15 cellular contexts compared by ENCODE assay signal in genomic region chr2:160331258-160332025, GRCh38.
DNase-seq lines count a peak whose midpoint lies in the region; ATAC-seq and TF ChIP-seq lines count a peak whose summit lies in the region.
"Had no signal": no experiment of that assay in that cellular context is flagged by ENCODE, and none has a peak within 500 bp of the region (broad histone marks: within the 10 kb centered on the region; RNA-seq: fewer than 3 reads in every experiment).

No MANE protein-coding gene starts in this region.

- 62 to 67% (median 64%) methylated on average over 6 of the region's 6 CpGs for WGBS in spleen, 5 donors

- POLR2A ChIA-PET in activated CD8-positive, alpha-beta T cell treated with anti-CD3 and anti-CD28 coated beads, Interleukin-2, amount 10 ng/mL, durations not matched to agents 7 days and 5 days (lab: Charles Lee): no interaction called here

- H3K36me3 ChIP-seq in spleen: peaks cover 0 to 10% (median 0%) of the 10 kb centered on the region in 6 donors
- H3K36me3 ChIP-seq: neural progenitor cell, uterus had no signal

- H3K27ac Mint-ChIP-seq in activated naive CD4-positive, alpha-beta T cell treated with anti-CD3 and anti-CD28 coated beads, Interleukin-2, amount 10 ng/mL, durations not matched to agents 7 days and 5 days: peak overlapping the region; percentile 83
- no peak overlapping the region for H3K27ac Mint-ChIP-seq in activated naive CD4-positive, alpha-beta T cell treated with anti-CD3 and anti-CD28 coated beads for 36 hours
- H3K27ac Mint-ChIP-seq in activated CD8-positive, alpha-beta T cell treated with anti-CD3 and anti-CD28 coated beads, Interleukin-2, amount 10 ng/mL, durations not matched to agents 7 days and 5 days: peak overlapping the region; percentile 58
- H3K27ac Mint-ChIP-seq in immature natural killer cell: peak overlapping the region; percentile 39 to 86 (median 61)
- H3K27ac Mint-ChIP-seq: neural progenitor cell had no signal

- TF ChIP-seq POLR2A in spleen (IDR thresholded peaks at IDR 0.05): no peak

- ATAC-seq in activated CD8-positive, alpha-beta T cell treated with anti-CD3 and anti-CD28 coated beads, Interleukin-2, amount 10 ng/mL, durations not matched to agents 7 days and 5 days: no peak
- ATAC-seq in HG03039 (IDR thresholded peaks at IDR 0.05; ENCODE audit: unreplicated experiment) (no peak), HG02981 (IDR thresholded peaks at IDR 0.05; ENCODE audit: unreplicated experiment) (no peak)

- CTCF ChIA-PET in activated naive CD4-positive, alpha-beta T cell treated with anti-CD3 and anti-CD28 coated beads, Interleukin-2, amount 10 ng/mL, durations not matched to agents 7 days and 5 days (lab: Charles Lee): interaction anchor here (0.9 to 1.3 kb wide), 3 partner anchors 586 to 662 kb away, joined by 3 to 4 read pairs (median 4); no protein-coding TSS in a partner anchor
- CTCF ChIA-PET in activated naive CD4-positive, alpha-beta T cell treated with anti-CD3 and anti-CD28 coated beads for 36 hours (lab: Charles Lee): interaction anchor here (0.7 to 3.4 kb wide), 4 partner anchors 8 to 638 kb away, joined by 3 to 17 read pairs (median 4); no protein-coding TSS in a partner anchor
- CTCF ChIA-PET in activated CD8-positive, alpha-beta T cell treated with anti-CD3 and anti-CD28 coated beads, Interleukin-2, amount 10 ng/mL, durations not matched to agents 7 days and 5 days (lab: Charles Lee): interaction anchor here (0.8 to 1.5 kb wide), 3 partner anchors 69 to 732 kb away, joined by 3 to 9 read pairs (median 3); no protein-coding TSS in a partner anchor

- peaks cover 32% of the 10 kb centered on the region for H3K36me3 Mint-ChIP-seq in activated naive CD4-positive, alpha-beta T cell treated with anti-CD3 and anti-CD28 coated beads, Interleukin-2, amount 10 ng/mL, durations not matched to agents 7 days and 5 days
- no peaks in the 10 kb centered on the region for H3K36me3 Mint-ChIP-seq in activated naive CD4-positive, alpha-beta T cell treated with anti-CD3 and anti-CD28 coated beads for 36 hours (ENCODE audit: low read depth)
- peaks cover 26% of the 10 kb centered on the region for H3K36me3 Mint-ChIP-seq in activated CD8-positive, alpha-beta T cell treated with anti-CD3 and anti-CD28 coated beads, Interleukin-2, amount 10 ng/mL, durations not matched to agents 7 days and 5 days (ENCODE audit: low read depth)
- H3K36me3 Mint-ChIP-seq in immature natural killer cell: no peaks in the 10 kb centered on the region
- H3K36me3 Mint-ChIP-seq: neural progenitor cell had no signal

- peak; percentile 33 for DNase-seq in activated naive CD4-positive, alpha-beta T cell treated with anti-CD3 and anti-CD28 coated beads, Interleukin-2, amount 10 ng/mL, durations not matched to agents 7 days and 5 days
- DNase-seq in activated naive CD4-positive, alpha-beta T cell treated with anti-CD3 and anti-CD28 coated beads for 36 hours: no peak
- no peak for DNase-seq in activated CD8-positive, alpha-beta T cell treated with anti-CD3 and anti-CD28 coated beads, Interleukin-2, amount 10 ng/mL, durations not matched to agents 7 days and 5 days
- DNase-seq in immature natural killer cell (no peak), spleen (no peak)
- no peak for DNase-seq in NK-92 treated with Interleukin-12 subunit alpha and Interleukin-12 subunit beta, amount 100 ng/mL, for 24 hours (lab: John Stamatoyannopoulos, UW)
- DNase-seq: activated CD4-positive, alpha-beta T cell treated with anti-CD3 and anti-CD28 coated beads, Interleukin-2, amount 50 U/mL, for 4 hours; activated naive CD4-positive, alpha-beta T cell treated with anti-CD3 and anti-CD28 coated beads, Interleukin-2, amount 50 U/mL, for 16 hours; glutamatergic neuron; NCI-H1092; NCI-H2171 treated with DMSO at 0.1 percent for 48 hours; uterus had no signal

- H3K9me3 ChIP-seq in spleen: no peaks in the 10 kb centered on the region
- H3K9me3 ChIP-seq: uterus had no signal

- H3K27me3 Mint-ChIP-seq in activated naive CD4-positive, alpha-beta T cell treated with anti-CD3 and anti-CD28 coated beads, Interleukin-2, amount 10 ng/mL, durations not matched to agents 7 days and 5 days: no peaks in the 10 kb centered on the region
- no peaks in the 10 kb centered on the region for H3K27me3 Mint-ChIP-seq in activated naive CD4-positive, alpha-beta T cell treated with anti-CD3 and anti-CD28 coated beads for 36 hours (ENCODE audit: low read depth)
- no peaks in the 10 kb centered on the region for H3K27me3 Mint-ChIP-seq in activated CD8-positive, alpha-beta T cell treated with anti-CD3 and anti-CD28 coated beads, Interleukin-2, amount 10 ng/mL, durations not matched to agents 7 days and 5 days (ENCODE audit: low read depth)
- peaks cover 1 to 2% (median 1%) of the 10 kb centered on the region in 3 donors for H3K27me3 Mint-ChIP-seq in immature natural killer cell (ENCODE audit: low read depth in 3 of 3)

- H3K9me3 Mint-ChIP-seq in activated naive CD4-positive, alpha-beta T cell treated with anti-CD3 and anti-CD28 coated beads, Interleukin-2, amount 10 ng/mL, durations not matched to agents 7 days and 5 days: no peaks in the 10 kb centered on the region
- H3K9me3 Mint-ChIP-seq in activated naive CD4-positive, alpha-beta T cell treated with anti-CD3 and anti-CD28 coated beads for 36 hours: no peaks in the 10 kb centered on the region
- H3K9me3 Mint-ChIP-seq in activated CD8-positive, alpha-beta T cell treated with anti-CD3 and anti-CD28 coated beads, Interleukin-2, amount 10 ng/mL, durations not matched to agents 7 days and 5 days (ENCODE audit: insufficient read depth): no peaks in the 10 kb centered on the region
- H3K9me3 Mint-ChIP-seq in immature natural killer cell: no peaks in the 10 kb centered on the region
- H3K9me3 Mint-ChIP-seq: neural progenitor cell had no signal

- peak overlapping the region in 5 of 8 donors; percentile 6 to 61 (median 50) for H3K27ac ChIP-seq in spleen
- H3K27ac ChIP-seq: neural progenitor cell had no signal

- H3K27me3 ChIP-seq in spleen (replicated peaks in 1 of 7): no peaks in the 10 kb centered on the region
- H3K27me3 ChIP-seq: neural progenitor cell, uterus had no signal

- peaks cover 44 to 99% (median 88%) of the 10 kb centered on the region in 6 donors for H3K4me1 ChIP-seq in spleen
- H3K4me1 ChIP-seq: uterus had no signal

- peak overlapping the region; percentile 8 for H3K4me3 Mint-ChIP-seq in activated naive CD4-positive, alpha-beta T cell treated with anti-CD3 and anti-CD28 coated beads, Interleukin-2, amount 10 ng/mL, durations not matched to agents 7 days and 5 days
- no peak overlapping the region for H3K4me3 Mint-ChIP-seq in activated naive CD4-positive, alpha-beta T cell treated with anti-CD3 and anti-CD28 coated beads for 36 hours
- peak overlapping the region; percentile 54 for H3K4me3 Mint-ChIP-seq in activated CD8-positive, alpha-beta T cell treated with anti-CD3 and anti-CD28 coated beads, Interleukin-2, amount 10 ng/mL, durations not matched to agents 7 days and 5 days
- peak overlapping the region in 4 of 5 donors; percentile 28 to 57 (median 44) for H3K4me3 Mint-ChIP-seq in immature natural killer cell
- H3K4me3 Mint-ChIP-seq: neural progenitor cell had no signal

- TF ChIP-seq CTCF in spleen (IDR thresholded peaks at IDR 0.05 in 8 of 11, conservative IDR thresholded peaks at IDR 0.05 in 3 of 11): no peak

- intact Hi-C loops in activated naive CD4-positive, alpha-beta T cell treated with anti-CD3 and anti-CD28 coated beads for 36 hours (cut with micrococcal nuclease): loop anchor here (2.0 to 5.0 kb wide), 2 partner anchors 75 to 321 kb away; no protein-coding TSS in a partner anchor
- intact Hi-C loops in spleen (cut with DNase I; ENCODE audit: low total_unique reads): no loop called here

- no peak overlapping the region for H3K4me3 ChIP-seq in spleen
- H3K4me3 ChIP-seq: neural progenitor cell, uterus had no signal

- H3K4me1 Mint-ChIP-seq in activated naive CD4-positive, alpha-beta T cell treated with anti-CD3 and anti-CD28 coated beads, Interleukin-2, amount 10 ng/mL, durations not matched to agents 7 days and 5 days: peaks cover 91% of the 10 kb centered on the region
- peaks cover 83% of the 10 kb centered on the region for H3K4me1 Mint-ChIP-seq in activated naive CD4-positive, alpha-beta T cell treated with anti-CD3 and anti-CD28 coated beads for 36 hours (ENCODE audit: low read depth)
- H3K4me1 Mint-ChIP-seq in activated CD8-positive, alpha-beta T cell treated with anti-CD3 and anti-CD28 coated beads, Interleukin-2, amount 10 ng/mL, durations not matched to agents 7 days and 5 days (ENCODE audit: low read depth): peaks cover 85% of the 10 kb centered on the region
- peaks cover 94 to 100% of the 10 kb centered on the region in 2 donors for H3K4me1 Mint-ChIP-seq in immature natural killer cell
